ENCODE assay signal across 1 cellular context in the genomic region with DNA sequence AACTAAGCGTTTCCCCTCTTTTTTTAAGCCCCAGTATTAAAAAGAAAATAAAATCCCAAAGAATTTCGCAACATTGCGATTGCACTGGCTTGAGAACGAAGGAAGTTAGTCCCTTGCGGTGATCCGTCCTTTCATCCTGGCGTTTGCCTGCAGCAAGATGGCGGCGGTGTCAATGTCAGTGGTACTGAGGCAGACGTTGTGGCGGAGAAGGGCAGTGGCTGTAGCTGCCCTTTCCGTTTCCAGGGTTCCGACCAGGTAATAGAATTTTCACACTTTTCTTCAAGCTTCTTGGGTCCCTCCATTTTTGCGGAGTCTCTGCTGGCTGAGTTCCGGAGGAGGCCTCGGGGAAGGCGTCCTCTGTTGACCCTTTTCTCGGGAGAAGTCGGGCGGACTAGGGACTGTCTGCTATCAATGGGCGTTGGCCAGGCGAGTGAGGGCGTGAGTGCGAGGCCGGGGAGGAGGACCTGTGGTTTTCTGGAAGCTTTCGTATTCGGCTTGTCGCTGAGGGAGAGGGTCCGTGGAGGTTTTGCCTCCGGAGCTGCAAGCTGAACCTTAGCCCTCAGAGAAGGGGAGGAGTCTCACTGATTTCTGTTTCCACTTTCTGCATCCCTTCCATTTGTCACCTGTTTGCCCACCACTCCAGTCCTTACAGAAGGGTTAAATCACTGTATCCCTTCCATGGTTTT.
TF ChIP-seq lines count a peak whose summit lies in the region.

A gene (plus strand): TSS at position 134 of the 686 bp plus-strand sequence. CDS start 24 bp downstream, at position 158.

TF ChIP-seq in GM12878, 131 proteins besides CTCF, POLR2A, EP300 and RAD21 (continued from another document):
- TF ChIP-seq, protein P1, sequence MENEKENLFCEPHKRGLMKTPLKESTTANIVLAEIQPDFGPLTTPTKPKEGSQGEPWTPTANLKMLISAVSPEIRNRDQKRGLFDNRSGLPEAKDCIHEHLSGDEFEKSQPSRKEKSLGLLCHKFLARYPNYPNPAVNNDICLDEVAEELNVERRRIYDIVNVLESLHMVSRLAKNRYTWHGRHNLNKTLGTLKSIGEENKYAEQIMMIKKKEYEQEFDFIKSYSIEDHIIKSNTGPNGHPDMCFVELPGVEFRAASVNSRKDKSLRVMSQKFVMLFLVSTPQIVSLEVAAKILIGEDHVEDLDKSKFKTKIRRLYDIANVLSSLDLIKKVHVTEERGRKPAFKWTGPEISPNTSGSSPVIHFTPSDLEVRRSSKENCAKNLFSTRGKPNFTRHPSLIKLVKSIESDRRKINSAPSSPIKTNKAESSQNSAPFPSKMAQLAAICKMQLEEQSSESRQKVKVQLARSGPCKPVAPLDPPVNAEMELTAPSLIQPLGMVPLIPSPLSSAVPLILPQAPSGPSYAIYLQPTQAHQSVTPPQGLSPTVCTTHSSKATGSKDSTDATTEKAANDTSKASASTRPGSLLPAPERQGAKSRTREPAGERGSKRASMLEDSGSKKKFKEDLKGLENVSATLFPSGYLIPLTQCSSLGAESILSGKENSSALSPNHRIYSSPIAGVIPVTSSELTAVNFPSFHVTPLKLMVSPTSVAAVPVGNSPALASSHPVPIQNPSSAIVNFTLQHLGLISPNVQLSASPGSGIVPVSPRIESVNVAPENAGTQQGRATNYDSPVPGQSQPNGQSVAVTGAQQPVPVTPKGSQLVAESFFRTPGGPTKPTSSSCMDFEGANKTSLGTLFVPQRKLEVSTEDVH (IDR thresholded peaks at IDR 0.05; ENCODE audit: low read depth, partially characterized antibody), result no peak
- peak; percentile 10; the same call in 1 of the 2 replicates for TF ChIP-seq CREM (IDR thresholded peaks at IDR 0.05; ENCODE audit: low read depth)
- no peak for TF ChIP-seq NR2C1 (IDR thresholded peaks at IDR 0.05)
- no peak for TF ChIP-seq TCF7 (IDR thresholded peaks at IDR 0.05; ENCODE audit: borderline replicate concordance)
- TF ChIP-seq ZNF207 (IDR thresholded peaks at IDR 0.05; ENCODE audit: borderline replicate concordance), result peak; percentile 59; the same call in 1 of the 2 replicates
- TF ChIP-seq PAX8 (IDR thresholded peaks at IDR 0.05), result peak; percentile 66; the same call in 1 of the 2 replicates
- TF ChIP-seq TCF12 (IDR thresholded peaks at IDR 0.05; ENCODE audit: low read depth, low read length), result no peak
- TF ChIP-seq PML (IDR thresholded peaks at IDR 0.05; ENCODE audit: low read length), result peak; percentile 76; the same call in 1 of the 2 replicates
- TF ChIP-seq CHD1 (IDR thresholded peaks at IDR 0.05; ENCODE audit: low read depth, low read length), result no peak
- TF ChIP-seq, protein P2, sequence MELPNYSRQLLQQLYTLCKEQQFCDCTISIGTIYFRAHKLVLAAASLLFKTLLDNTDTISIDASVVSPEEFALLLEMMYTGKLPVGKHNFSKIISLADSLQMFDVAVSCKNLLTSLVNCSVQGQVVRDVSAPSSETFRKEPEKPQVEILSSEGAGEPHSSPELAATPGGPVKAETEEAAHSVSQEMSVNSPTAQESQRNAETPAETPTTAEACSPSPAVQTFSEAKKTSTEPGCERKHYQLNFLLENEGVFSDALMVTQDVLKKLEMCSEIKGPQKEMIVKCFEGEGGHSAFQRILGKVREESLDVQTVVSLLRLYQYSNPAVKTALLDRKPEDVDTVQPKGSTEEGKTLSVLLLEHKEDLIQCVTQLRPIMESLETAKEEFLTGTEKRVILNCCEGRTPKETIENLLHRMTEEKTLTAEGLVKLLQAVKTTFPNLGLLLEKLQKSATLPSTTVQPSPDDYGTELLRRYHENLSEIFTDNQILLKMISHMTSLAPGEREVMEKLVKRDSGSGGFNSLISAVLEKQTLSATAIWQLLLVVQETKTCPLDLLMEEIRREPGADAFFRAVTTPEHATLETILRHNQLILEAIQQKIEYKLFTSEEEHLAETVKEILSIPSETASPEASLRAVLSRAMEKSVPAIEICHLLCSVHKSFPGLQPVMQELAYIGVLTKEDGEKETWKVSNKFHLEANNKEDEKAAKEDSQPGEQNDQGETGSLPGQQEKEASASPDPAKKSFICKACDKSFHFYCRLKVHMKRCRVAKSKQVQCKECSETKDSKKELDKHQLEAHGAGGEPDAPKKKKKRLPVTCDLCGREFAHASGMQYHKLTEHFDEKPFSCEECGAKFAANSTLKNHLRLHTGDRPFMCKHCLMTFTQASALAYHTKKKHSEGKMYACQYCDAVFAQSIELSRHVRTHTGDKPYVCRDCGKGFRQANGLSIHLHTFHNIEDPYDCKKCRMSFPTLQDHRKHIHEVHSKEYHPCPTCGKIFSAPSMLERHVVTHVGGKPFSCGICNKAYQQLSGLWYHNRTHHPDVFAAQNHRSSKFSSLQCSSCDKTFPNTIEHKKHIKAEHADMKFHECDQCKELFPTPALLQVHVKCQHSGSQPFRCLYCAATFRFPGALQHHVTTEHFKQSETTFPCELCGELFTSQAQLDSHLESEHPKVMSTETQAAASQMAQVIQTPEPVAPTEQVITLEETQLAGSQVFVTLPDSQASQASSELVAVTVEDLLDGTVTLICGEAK (IDR thresholded peaks at IDR 0.05; ENCODE audit: borderline replicate concordance), result no peak; the same call in 1 of the 2 replicates
- TF ChIP-seq MTA2 (IDR thresholded peaks at IDR 0.05; ENCODE audit: low read depth), result no peak
- TF ChIP-seq POLR2AphosphoS5 (IDR thresholded peaks at IDR 0.05; ENCODE audit: low read length), result peak; percentile 88
- TF ChIP-seq CBFB (IDR thresholded peaks at IDR 0.05; ENCODE audit: low read depth), result peak; percentile 49; the same call in 1 of the 2 replicates
- no peak for TF ChIP-seq WRNIP1 (IDR thresholded peaks at IDR 0.05; ENCODE audit: borderline replicate concordance, low read depth, low read length)
- TF ChIP-seq, protein P3, sequence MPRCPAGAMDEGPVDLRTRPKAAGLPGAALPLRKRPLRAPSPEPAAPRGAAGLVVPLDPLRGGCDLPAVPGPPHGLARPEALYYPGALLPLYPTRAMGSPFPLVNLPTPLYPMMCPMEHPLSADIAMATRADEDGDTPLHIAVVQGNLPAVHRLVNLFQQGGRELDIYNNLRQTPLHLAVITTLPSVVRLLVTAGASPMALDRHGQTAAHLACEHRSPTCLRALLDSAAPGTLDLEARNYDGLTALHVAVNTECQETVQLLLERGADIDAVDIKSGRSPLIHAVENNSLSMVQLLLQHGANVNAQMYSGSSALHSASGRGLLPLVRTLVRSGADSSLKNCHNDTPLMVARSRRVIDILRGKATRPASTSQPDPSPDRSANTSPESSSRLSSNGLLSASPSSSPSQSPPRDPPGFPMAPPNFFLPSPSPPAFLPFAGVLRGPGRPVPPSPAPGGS (IDR thresholded peaks at IDR 0.05; ENCODE audit: borderline replicate concordance, insufficient read depth, low read depth, low read length, poor library complexity, severe bottlenecking), result no peak
- TF ChIP-seq MYB (IDR thresholded peaks at IDR 0.05; ENCODE audit: borderline replicate concordance, low read depth, low read length), result no peak
TF ChIP-seq in GM12878: peak in this region for 37.
